Comparison of ENCODE assay signal across 9 cellular contexts in genomic region chr6:139133272-139133671, GRCh38. TPM values are rescaled to one million over a fixed set of nuclear protein-coding genes. Genes with fewer than 3 reads are reported as not detected.
DNase-seq lines count a peak whose midpoint lies in the region; ATAC-seq and TF ChIP-seq lines count a peak whose summit lies in the region.
"Had no signal": no experiment of that assay in that cellular context is flagged by ENCODE, and none has a peak within 500 bp of the region (broad histone marks: within the 10 kb centered on the region; RNA-seq: fewer than 3 reads in every experiment).

No MANE protein-coding gene starts in this region.

- WGBS in esophagus, 2 donors: 63 to 64% methylated on average over 8 of the region's 8 CpGs
- 54 to 82% (median 69%) methylated on average over 8 of the region's 8 CpGs for WGBS in spleen, 5 donors

- H3K4me3 ChIP-seq in esophagus (ENCODE audit: low read depth in 1 of 2, low read length in 2 of 2) (peak overlapping the region in 1 of 2 donors; percentile 13), spleen (peak overlapping the region in 1 of 8 donors; percentile 40)

- H3K9me3 ChIP-seq in esophagus (ENCODE audit: control insufficient read depth in 2 of 2, insufficient read depth in 1 of 2, low read depth in 1 of 2, low read length in 1 of 2) (no peaks in the 10 kb centered on the region), spleen (no peaks in the 10 kb centered on the region)

- H3K27ac ChIP-seq in esophagus (ENCODE audit: low read depth in 2 of 2, low read length in 1 of 2) (peak overlapping the region; percentile 58 to 95), spleen (peak overlapping the region; percentile 76 to 100 (median 100))

- ATAC-seq in GM18867 (IDR thresholded peaks at IDR 0.05; ENCODE audit: unreplicated experiment): peak; percentile 32
- ATAC-seq in HG03097 (IDR thresholded peaks at IDR 0.05; ENCODE audit: low FRiP score, unreplicated experiment): no peak
- ATAC-seq: left lobe of liver had no signal

- intact Hi-C loops in spleen (cut with DNase I; ENCODE audit: low total_unique reads): no loop called here

- no peaks in the 10 kb centered on the region for H3K4me1 ChIP-seq in esophagus (ENCODE audit: control insufficient read depth in 2 of 2, insufficient read depth in 2 of 2, low read length in 1 of 2)
- peaks cover 25 to 64% (median 55%) of the 10 kb centered on the region in 6 donors for H3K4me1 ChIP-seq in spleen

- DNase-seq in NCI-H146 treated with DMSO at 0.1 percent for 48 hours (lab: John Stamatoyannopoulos, UW; ENCODE audit: unreplicated experiment): peak; percentile 91
- peak; percentile 80 for DNase-seq in spleen
- no peak for DNase-seq in NCI-H446 (lab: John Stamatoyannopoulos, UW)
- DNase-seq in NCI-H2196 (lab: John Stamatoyannopoulos, UW; ENCODE audit: unreplicated experiment): no peak
- no peak for DNase-seq in islet precursor cell

- peak in 1 of 11 experiments; percentile 17 for TF ChIP-seq CTCF in spleen (IDR thresholded peaks at IDR 0.05 in 8 of 11, conservative IDR thresholded peaks at IDR 0.05 in 3 of 11)

- no peak for TF ChIP-seq POLR2A in spleen (IDR thresholded peaks at IDR 0.05)

- H3K27me3 ChIP-seq in esophagus (ENCODE audit: control insufficient read depth in 1 of 2, insufficient read depth in 2 of 2, low read length in 2 of 2) (no peaks in the 10 kb centered on the region), spleen (replicated peaks in 1 of 7) (no peaks in the 10 kb centered on the region)

- H3K36me3 ChIP-seq in esophagus (ENCODE audit: control insufficient read depth in 2 of 2, insufficient read depth in 2 of 2, low read length in 1 of 2) (no peaks in the 10 kb centered on the region), spleen (no peaks in the 10 kb centered on the region)

RNA-seq across cellular contexts. Expression of gene HECA, which starts 1.6 kb away (rescaled TPM):
- polyA plus RNA-seq in esophagus (10 to 100 TPM; 11.2 to 15.0 TPM), spleen (10 to 100 TPM; 15.6 to 25.7 (median 16.2) TPM)
- total RNA-seq in spleen: 100 to 1,000 TPM in 2 of 7 donors, 10 to 100 TPM in 5; 61.3 to 104 (median 81.2) TPM

Comparison
In these comparisons a context has a peak if more than half of its experiments do, and no peak if none do; other contexts are left out.
1. DNase-seq: peak in NCI-H146 treated with DMSO at 0.1 percent for 48 hours (single experiment) and spleen (single experiment); none in NCI-H446 (0 of 2), NCI-H2196 (single experiment) and islet precursor cell (single experiment).